ENCODE assay signal across 8 cellular contexts in genomic region chr6:80132942-80133517, GRCh38. TPM values are rescaled to one million over a fixed set of nuclear protein-coding genes. Genes with fewer than 3 reads are reported as not detected.
A peak's percentile ranks its signal among the peaks of the same experiment; 100 is the strongest.
DNase-seq lines count a peak whose midpoint lies in the region; ATAC-seq, FAIRE-seq and TF ChIP-seq lines count a peak whose summit lies in the region.

No MANE protein-coding gene starts in this region.

- no peak overlapping the region for H3K4me3 Mint-ChIP-seq in activated naive CD8-positive, alpha-beta T cell
- no peak overlapping the region for H3K4me3 Mint-ChIP-seq in activated naive CD8-positive, alpha-beta T cell treated with anti-CD3 and anti-CD28 coated beads for 36 hours

- H3K27ac ChIP-seq in ovary, result no peak overlapping the region

- H3K9me3 Mint-ChIP-seq in activated naive CD8-positive, alpha-beta T cell (ENCODE audit: low read depth), result no peaks in the 10 kb centered on the region
- H3K9me3 Mint-ChIP-seq in activated naive CD8-positive, alpha-beta T cell treated with anti-CD3 and anti-CD28 coated beads for 36 hours, result no peaks in the 10 kb centered on the region

- no peak for TF ChIP-seq EP300 in ovary (IDR thresholded peaks at IDR 0.05)

- no peak for TF ChIP-seq CTCF in ovary (IDR thresholded peaks at IDR 0.05)

- no peaks in the 10 kb centered on the region for H3K9me3 ChIP-seq in ovary

- no peak for FAIRE-seq in frontal cortex (lab: Jason Lieb, UNC)

- H3K27me3 Mint-ChIP-seq in activated naive CD8-positive, alpha-beta T cell, result no peaks in the 10 kb centered on the region
- H3K27me3 Mint-ChIP-seq in activated naive CD8-positive, alpha-beta T cell treated with anti-CD3 and anti-CD28 coated beads for 36 hours, result no peaks in the 10 kb centered on the region

- peaks cover 14% of the 10 kb centered on the region for H3K36me3 Mint-ChIP-seq in activated naive CD8-positive, alpha-beta T cell
- peaks cover 12% of the 10 kb centered on the region for H3K36me3 Mint-ChIP-seq in activated naive CD8-positive, alpha-beta T cell treated with anti-CD3 and anti-CD28 coated beads for 36 hours

- intact Hi-C loops in ovary (cut with DNase I), result no loop called here

- ATAC-seq in HG02763 (IDR thresholded peaks at IDR 0.05; ENCODE audit: unreplicated experiment) (no peak), HG02759 (IDR thresholded peaks at IDR 0.05; ENCODE audit: unreplicated experiment) (no peak)

- H3K4me3 ChIP-seq in ovary, result no peak overlapping the region

- DNase-seq in activated naive CD8-positive, alpha-beta T cell treated with anti-CD3 and anti-CD28 coated beads for 36 hours, result no peak
- DNase-seq in NCI-H2107 (lab: John Stamatoyannopoulos, UW) (peak; percentile 66), frontal cortex (ENCODE audit: low spot score in 2 of 2) (peak; percentile 7 to 26), ovary (peak; percentile 19 to 61 (median 38))
- DNase-seq in activated CD4-positive, alpha-beta T cell treated with anti-CD3 and anti-CD28 coated beads, Interleukin-2, amount 50 U/mL, for 1 hour, result peak; percentile 13

- no peaks in the 10 kb centered on the region for H3K4me1 Mint-ChIP-seq in activated naive CD8-positive, alpha-beta T cell (ENCODE audit: low read depth)
- H3K4me1 Mint-ChIP-seq in activated naive CD8-positive, alpha-beta T cell treated with anti-CD3 and anti-CD28 coated beads for 36 hours, result peaks cover 1% of the 10 kb centered on the region

- WGBS in ovary, 3 donors, result 71 to 78% (median 72%) methylated on average over 5 of the region's 5 CpGs

- TF ChIP-seq POLR2A in ovary (IDR thresholded peaks at IDR 0.05), result no peak

- no peaks in the 10 kb centered on the region for H3K36me3 ChIP-seq in ovary

- H3K27ac Mint-ChIP-seq in activated naive CD8-positive, alpha-beta T cell, result peak overlapping the region; percentile 10
- no peak overlapping the region for H3K27ac Mint-ChIP-seq in activated naive CD8-positive, alpha-beta T cell treated with anti-CD3 and anti-CD28 coated beads for 36 hours

- H3K27me3 ChIP-seq in ovary, result no peaks in the 10 kb centered on the region

- no peaks in the 10 kb centered on the region for H3K4me1 ChIP-seq in ovary (ENCODE audit: insufficient read depth)

RNA-seq across cellular contexts. Expression of gene BCKDHB, which starts 26.6 kb away (rescaled TPM):
- total RNA-seq in activated naive CD8-positive, alpha-beta T cell treated with anti-CD3 and anti-CD28 coated beads for 36 hours, result 10 to 100 TPM; 15.3 to 17.5 TPM
- total RNA-seq in frontal cortex, result 14.7 TPM
- 10 to 100 TPM; 12.0 to 33.4 (median 24.7) TPM for total RNA-seq in ovary
- 10 to 100 TPM; 17.4 to 18.7 TPM for polyA plus RNA-seq in ovary
